ENCODE assay signal across 10 cellular contexts in the genomic region with DNA sequence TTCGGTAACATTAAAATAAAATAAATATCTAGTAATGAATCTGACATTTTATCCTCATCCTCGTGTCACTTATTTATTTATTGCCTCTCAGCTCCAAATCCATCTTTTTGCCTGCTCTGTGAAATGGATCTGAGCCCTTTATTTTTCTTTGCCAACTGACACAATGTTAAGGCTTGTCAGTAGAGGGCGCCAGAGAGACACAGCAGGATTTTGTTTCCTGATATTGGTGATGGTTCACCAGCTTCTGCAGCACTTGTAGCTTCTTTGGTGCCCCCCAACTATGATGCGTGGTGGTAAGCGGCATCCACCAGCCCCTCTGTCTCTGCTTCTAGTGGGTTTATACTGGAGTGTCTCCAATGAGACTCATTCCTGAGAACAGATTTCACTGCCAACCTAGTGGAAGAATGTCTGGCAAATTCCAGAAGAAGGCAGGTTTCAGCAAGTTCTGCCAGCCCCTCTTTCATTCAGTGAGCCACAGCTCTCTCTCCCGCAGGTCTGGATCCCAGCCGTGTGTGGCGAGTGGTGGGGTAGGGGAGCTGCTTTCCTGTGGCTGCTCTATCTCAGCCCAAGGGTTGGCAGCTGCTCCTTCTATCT.
DNase-seq lines count a peak whose midpoint lies in the region; ATAC-seq and TF ChIP-seq lines count a peak whose summit lies in the region.
"Had no signal": no experiment of that assay in that cellular context is flagged by ENCODE, and none has a peak within 500 bp of the region (broad histone marks: within the 10 kb centered on the region; RNA-seq: fewer than 3 reads in every experiment).

No MANE protein-coding gene starts in this region.

- no peak overlapping the region for H2AFZ ChIP-seq in OCI-LY1 (ENCODE audit: low read length)

- no peak overlapping the region for H3K27ac ChIP-seq in OCI-LY1 (ENCODE audit: low read depth, low read length, poor library complexity, severe bottlenecking)

- no peaks in the 10 kb centered on the region for H4K20me1 ChIP-seq in OCI-LY1 (ENCODE audit: insufficient read depth, low read length)

- no peak overlapping the region for H3K4me2 ChIP-seq in OCI-LY1 (ENCODE audit: low read length)

- no peaks in the 10 kb centered on the region for H3K9me2 ChIP-seq in OCI-LY1 (ENCODE audit: low read depth, low read length)

- H3K4me1 Mint-ChIP-seq in natural killer cell (no peaks in the 10 kb centered on the region), glutamatergic neuron (ENCODE audit: low read depth, unreplicated experiment) (no peaks in the 10 kb centered on the region)
- no peaks in the 10 kb centered on the region for H3K4me1 Mint-ChIP-seq in natural killer cell treated with Interleukin-12 subunit alpha and Interleukin-12 subunit beta and Interleukin-15 and Interleukin-18, amount 100 ng/mL, for 72 hours (ENCODE audit: low read depth in 2 of 2)
- H3K4me1 Mint-ChIP-seq in activated T-helper 1 cell treated with anti-CD3 and anti-CD28 coated beads, Interleukin-12 subunit alpha, Interleukin-12 subunit beta, Interleukin-2, Interleukin-4 antibody, amounts not matched to agents 30 ng/mL and 10 ng/mL and 1 ng/mL, durations not matched to agents 14 hours and 24 hours and 36 hours (ENCODE audit: low read depth): no peaks in the 10 kb centered on the region
- H3K4me1 Mint-ChIP-seq: memory B cell had no signal

- H3K9me3 Mint-ChIP-seq in natural killer cell: no peaks in the 10 kb centered on the region
- no peaks in the 10 kb centered on the region for H3K9me3 Mint-ChIP-seq in natural killer cell treated with Interleukin-12 subunit alpha and Interleukin-12 subunit beta and Interleukin-15 and Interleukin-18, amount 100 ng/mL, for 72 hours
- H3K9me3 Mint-ChIP-seq in activated T-helper 1 cell treated with anti-CD3 and anti-CD28 coated beads, Interleukin-12 subunit alpha, Interleukin-12 subunit beta, Interleukin-2, Interleukin-4 antibody, amounts not matched to agents 30 ng/mL and 10 ng/mL and 1 ng/mL, durations not matched to agents 14 hours and 24 hours and 36 hours: no peaks in the 10 kb centered on the region
- no peaks in the 10 kb centered on the region for H3K9me3 Mint-ChIP-seq in glutamatergic neuron (ENCODE audit: unreplicated experiment)

- ATAC-seq in natural killer cell (peak in 2 of 3 donors; percentile 52 to 55), HG02973 (IDR thresholded peaks at IDR 0.05; ENCODE audit: unreplicated experiment) (peak; percentile 63)
- ATAC-seq in natural killer cell treated with Interleukin-12 subunit alpha and Interleukin-12 subunit beta and Interleukin-15 and Interleukin-18, amount 100 ng/mL, for 72 hours: no peak

- no peaks in the 10 kb centered on the region for H3K36me3 ChIP-seq in OCI-LY1 (ENCODE audit: insufficient read depth, low read length)
- H3K36me3 ChIP-seq: HAP-1 had no signal

- no peak overlapping the region for H3K9ac ChIP-seq in OCI-LY1 (ENCODE audit: low read length)

- no peaks in the 10 kb centered on the region for H3K27me3 ChIP-seq in OCI-LY1 (ENCODE audit: insufficient read depth, low read length)

- intact Hi-C loops in natural killer cell (cut with micrococcal nuclease): loop anchor here (2.0 to 5.0 kb wide), 2 partner anchors 237 to 450 kb away; no protein-coding TSS in a partner anchor
- intact Hi-C loops in activated T-helper 1 cell treated with anti-CD3 and anti-CD28 coated beads, Interleukin-12 subunit alpha, Interleukin-12 subunit beta, Interleukin-2, Interleukin-4 antibody, amounts not matched to agents 30 ng/mL and 10 ng/mL and 1 ng/mL, durations not matched to agents 14 hours and 24 hours and 36 hours (cut with micrococcal nuclease): loop anchor here (1.0 to 10.0 kb wide), 4 partner anchors 237 to 449 kb away; no protein-coding TSS in a partner anchor

- no peaks in the 10 kb centered on the region for H3K9me3 ChIP-seq in OCI-LY1 (ENCODE audit: low read length)
- H3K9me3 ChIP-seq: HAP-1 had no signal

- H3K4me3 Mint-ChIP-seq in natural killer cell (no peak overlapping the region), glutamatergic neuron (ENCODE audit: unreplicated experiment) (no peak overlapping the region)
- H3K4me3 Mint-ChIP-seq in natural killer cell treated with Interleukin-12 subunit alpha and Interleukin-12 subunit beta and Interleukin-15 and Interleukin-18, amount 100 ng/mL, for 72 hours: no peak overlapping the region
- no peak overlapping the region for H3K4me3 Mint-ChIP-seq in activated T-helper 1 cell treated with anti-CD3 and anti-CD28 coated beads, Interleukin-12 subunit alpha, Interleukin-12 subunit beta, Interleukin-2, Interleukin-4 antibody, amounts not matched to agents 30 ng/mL and 10 ng/mL and 1 ng/mL, durations not matched to agents 14 hours and 24 hours and 36 hours
- H3K4me3 Mint-ChIP-seq: memory B cell had no signal

- TF ChIP-seq CTCF in natural killer cell (IDR thresholded peaks at IDR 0.05): peak; percentile 65
- TF ChIP-seq CTCF in OCI-LY1 (IDR thresholded peaks at IDR 0.05; ENCODE audit: low read length): peak; percentile 77
- TF ChIP-seq CTCF in glutamatergic neuron (IDR thresholded peaks at IDR 0.05; ENCODE audit: partially characterized antibody, unreplicated experiment): peak; percentile 87

- H3K36me3 Mint-ChIP-seq in natural killer cell (no peaks in the 10 kb centered on the region), glutamatergic neuron (ENCODE audit: unreplicated experiment) (no peaks in the 10 kb centered on the region)
- no peaks in the 10 kb centered on the region for H3K36me3 Mint-ChIP-seq in natural killer cell treated with Interleukin-12 subunit alpha and Interleukin-12 subunit beta and Interleukin-15 and Interleukin-18, amount 100 ng/mL, for 72 hours
- H3K36me3 Mint-ChIP-seq in activated T-helper 1 cell treated with anti-CD3 and anti-CD28 coated beads, Interleukin-12 subunit alpha, Interleukin-12 subunit beta, Interleukin-2, Interleukin-4 antibody, amounts not matched to agents 30 ng/mL and 10 ng/mL and 1 ng/mL, durations not matched to agents 14 hours and 24 hours and 36 hours (ENCODE audit: low read depth): no peaks in the 10 kb centered on the region
- H3K36me3 Mint-ChIP-seq: memory B cell had no signal

- H3K27ac Mint-ChIP-seq in natural killer cell: no peak overlapping the region
- H3K27ac Mint-ChIP-seq in natural killer cell treated with Interleukin-12 subunit alpha and Interleukin-12 subunit beta and Interleukin-15 and Interleukin-18, amount 100 ng/mL, for 72 hours: no peak overlapping the region
- no peak overlapping the region for H3K27ac Mint-ChIP-seq in activated T-helper 1 cell treated with anti-CD3 and anti-CD28 coated beads, Interleukin-12 subunit alpha, Interleukin-12 subunit beta, Interleukin-2, Interleukin-4 antibody, amounts not matched to agents 30 ng/mL and 10 ng/mL and 1 ng/mL, durations not matched to agents 14 hours and 24 hours and 36 hours
- no peak overlapping the region for H3K27ac Mint-ChIP-seq in glutamatergic neuron (ENCODE audit: unreplicated experiment)
- H3K27ac Mint-ChIP-seq: memory B cell had no signal

- no peaks in the 10 kb centered on the region for H3K79me2 ChIP-seq in OCI-LY1 (ENCODE audit: insufficient read depth, low read length)

- H3K27me3 Mint-ChIP-seq in natural killer cell (ENCODE audit: low read depth in 2 of 2) (peaks cover 0 to 3% of the 10 kb centered on the region in 2 donors), glutamatergic neuron (ENCODE audit: unreplicated experiment) (no peaks in the 10 kb centered on the region)
- H3K27me3 Mint-ChIP-seq in natural killer cell treated with Interleukin-12 subunit alpha and Interleukin-12 subunit beta and Interleukin-15 and Interleukin-18, amount 100 ng/mL, for 72 hours: no peaks in the 10 kb centered on the region
- no peaks in the 10 kb centered on the region for H3K27me3 Mint-ChIP-seq in activated T-helper 1 cell treated with anti-CD3 and anti-CD28 coated beads, Interleukin-12 subunit alpha, Interleukin-12 subunit beta, Interleukin-2, Interleukin-4 antibody, amounts not matched to agents 30 ng/mL and 10 ng/mL and 1 ng/mL, durations not matched to agents 14 hours and 24 hours and 36 hours (ENCODE audit: insufficient read depth)
- H3K27me3 Mint-ChIP-seq: memory B cell had no signal

- no peaks in the 10 kb centered on the region for H3F3A ChIP-seq in OCI-LY1 (ENCODE audit: insufficient read depth, low read length)

- H3K4me3 ChIP-seq in OCI-LY1 (ENCODE audit: low read depth, low read length, poor library complexity, severe bottlenecking): no peak overlapping the region
- H3K4me3 ChIP-seq: HAP-1 had no signal

- peak; percentile 16 for DNase-seq in natural killer cell
- DNase-seq in natural killer cell treated with Interleukin-12 subunit alpha and Interleukin-12 subunit beta and Interleukin-15 and Interleukin-18, amount 100 ng/mL, for 72 hours (ENCODE audit: low spot score): no peak
- peak; percentile 14 for DNase-seq in activated T-helper 1 cell treated with anti-CD3 and anti-CD28 coated beads, Interleukin-12 subunit alpha, Interleukin-12 subunit beta, Interleukin-2, Interleukin-4 antibody, amounts not matched to agents 30 ng/mL and 10 ng/mL and 1 ng/mL, durations not matched to agents 14 hours and 24 hours and 36 hours (ENCODE audit: low spot score)
- peak; percentile 62 for DNase-seq in glutamatergic neuron
- DNase-seq in stimulated activated CD4-positive, alpha-beta T cell treated with anti-CD3 and anti-CD28 coated beads, Interleukin-1b, Interleukin-23, amount 100 ng/mL, for 4 hours (ENCODE audit: low read depth in 2 of 2): peak; percentile 4 to 30
- no peak for DNase-seq in NCI-H1436 (lab: John Stamatoyannopoulos, UW)

- no peaks in the 10 kb centered on the region for H3K4me1 ChIP-seq in OCI-LY1 (ENCODE audit: insufficient read depth, low read length, severe bottlenecking)
- H3K4me1 ChIP-seq: HAP-1 had no signal

Comparison
In these comparisons a context has a peak if more than half of its experiments do, and no peak if none do; other contexts are left out.
1. ATAC-seq: peak in natural killer cell (2 of 3) and HG02973 (single experiment); none in natural killer cell treated with Interleukin-12 subunit alpha and Interleukin-12 subunit beta and Interleukin-15 and Interleukin-18, amount 100 ng/mL, for 72 hours (0 of 2).
2. DNase-seq: peak in natural killer cell (single experiment), activated T-helper 1 cell treated with anti-CD3 and anti-CD28 coated beads, Interleukin-12 subunit alpha, Interleukin-12 subunit beta, Interleukin-2, Interleukin-4 antibody, amounts not matched to agents 30 ng/mL and 10 ng/mL and 1 ng/mL, durations not matched to agents 14 hours and 24 hours and 36 hours (single experiment), glutamatergic neuron (single experiment) and stimulated activated CD4-positive, alpha-beta T cell treated with anti-CD3 and anti-CD28 coated beads, Interleukin-1b, Interleukin-23, amount 100 ng/mL, for 4 hours (2 of 2); none in natural killer cell treated with Interleukin-12 subunit alpha and Interleukin-12 subunit beta and Interleukin-15 and Interleukin-18, amount 100 ng/mL, for 72 hours (single experiment) and NCI-H1436 (single experiment).
3. Peak in every context shown above with its lines, with median percentiles within 50 percentile points of each other: CTCF ChIP-seq.